In genomic region chr11:118247041-118247440, GRCh38 we compare ENCODE assay signal across 11 cellular contexts. TPM values are rescaled to one million over a fixed set of nuclear protein-coding genes. Genes with fewer than 3 reads are reported as not detected.
A peak's percentile ranks its signal among the peaks of the same experiment; 100 is the strongest.
DNase-seq lines count a peak whose midpoint lies in the region; ATAC-seq, FAIRE-seq and TF ChIP-seq lines count a peak whose summit lies in the region.
"Had no signal": no experiment of that assay in that cellular context is flagged by ENCODE, and none has a peak within 500 bp of the region (broad histone marks: within the 10 kb centered on the region; RNA-seq: fewer than 3 reads in every experiment).

No MANE protein-coding gene starts in this region.

- intact Hi-C loops in CD4-positive, alpha-beta memory T cell (cut with micrococcal nuclease) = no loop called here

- no peak overlapping the region for H2BK5ac ChIP-seq in mesenchymal stem cell (ENCODE audit: low read depth, low read length, poor library complexity, severe bottlenecking)

- no peak for TF ChIP-seq CTCF in neutrophil (IDR thresholded peaks at IDR 0.05)

- CTCF ChIA-PET in CD4-positive, alpha-beta memory T cell (lab: Charles Lee; ENCODE audit: partially characterized antibody) = interaction anchor here (0.9 to 4.2 kb wide), 11 partner anchors 9 to 67 kb away, joined by 3 to 36 read pairs (median 5); partner anchors contain the start of gene JAML

- 60% methylated on average over 1 of the region's 1 CpG for WGBS in mesenchymal stem cell

- H3K4me1 Mint-ChIP-seq in CD4-positive, alpha-beta memory T cell = peaks cover 53 to 88% (median 72%) of the 10 kb centered on the region in 4 donors

- ATAC-seq in GM18870 (IDR thresholded peaks at IDR 0.05; ENCODE audit: unreplicated experiment) = no peak
- ATAC-seq: Right ventricle myocardium inferior had no signal

- H3K4me3 ChIP-seq in CD4-positive, alpha-beta memory T cell (ENCODE audit: low read length in 2 of 2) = no peak overlapping the region
- H3K4me3 ChIP-seq in MG63 = no peak overlapping the region
- H3K4me3 ChIP-seq in effector memory CD4-positive, alpha-beta T cell (ENCODE audit: insufficient read depth, low read depth, low read length, poor library complexity, severe bottlenecking) = no peak overlapping the region
- H3K4me3 ChIP-seq in neutrophil (ENCODE audit: low read depth in 1 of 2, low read length in 1 of 2) = peak overlapping the region in 1 of 2 experiments; percentile 26
- no peak overlapping the region for H3K4me3 ChIP-seq in mesenchymal stem cell (ENCODE audit: insufficient read depth in 1 of 2, low read depth in 1 of 2, low read length in 2 of 2)

- H2BK12ac ChIP-seq in mesenchymal stem cell (ENCODE audit: low read length in 2 of 2) = no peak overlapping the region

- TF ChIP-seq POLR2A in GM12892 (IDR thresholded peaks at IDR 0.05; ENCODE audit: low read depth, low read length) = no peak

- POLR2A ChIA-PET in CD4-positive, alpha-beta memory T cell (lab: Charles Lee; ENCODE audit: partially characterized antibody) = interaction anchor here (0.8 to 9.4 kb wide), 9 partner anchors 22 to 59 kb away, joined by 3 to 142 read pairs (median 5); partner anchors contain the start of genes CD3E and JAML

- H3K9me3 Mint-ChIP-seq in CD4-positive, alpha-beta memory T cell = no peaks in the 10 kb centered on the region

- no peak overlapping the region for H2AK5ac ChIP-seq in mesenchymal stem cell (ENCODE audit: low read length, severe bottlenecking)

- no peak overlapping the region for H2AFZ ChIP-seq in mesenchymal stem cell (ENCODE audit: low read depth, low read length)

- H3K36me3 Mint-ChIP-seq in CD4-positive, alpha-beta memory T cell = peaks cover 8 to 22% of the 10 kb centered on the region in 2 donors

- H3K27me3 ChIP-seq in CD4-positive, alpha-beta memory T cell (ENCODE audit: insufficient read depth, low read length) = no peaks in the 10 kb centered on the region
- no peaks in the 10 kb centered on the region for H3K27me3 ChIP-seq in MG63
- no peaks in the 10 kb centered on the region for H3K27me3 ChIP-seq in effector memory CD4-positive, alpha-beta T cell (replicated peaks; ENCODE audit: control insufficient read depth, insufficient read depth, low read length, poor library complexity, severe bottlenecking)
- no peaks in the 10 kb centered on the region for H3K27me3 ChIP-seq in neutrophil
- peaks cover 25 to 29% of the 10 kb centered on the region in 2 experiments for H3K27me3 ChIP-seq in mesenchymal stem cell (ENCODE audit: control insufficient read depth in 1 of 2, insufficient read depth in 1 of 2, low read length in 2 of 2)

- no peaks in the 10 kb centered on the region for H3K27me3 Mint-ChIP-seq in CD4-positive, alpha-beta memory T cell

- no peak overlapping the region for H3K9ac ChIP-seq in mesenchymal stem cell (ENCODE audit: low read length)

- H3K14ac ChIP-seq in mesenchymal stem cell (ENCODE audit: low read length in 2 of 2) = no peak overlapping the region

- H3K4me1 ChIP-seq in CD4-positive, alpha-beta memory T cell (ENCODE audit: insufficient read depth, low read length) = peaks cover 70% of the 10 kb centered on the region
- peaks cover 28% of the 10 kb centered on the region for H3K4me1 ChIP-seq in effector memory CD4-positive, alpha-beta T cell (ENCODE audit: control insufficient read depth, insufficient read depth, low read length, poor library complexity, severe bottlenecking)
- H3K4me1 ChIP-seq in neutrophil (ENCODE audit: control insufficient read depth in 1 of 2, insufficient read depth in 1 of 2, low read depth in 1 of 2, low read length in 1 of 2) (peaks cover 86 to 89% of the 10 kb centered on the region in 2 experiments), mesenchymal stem cell (ENCODE audit: control insufficient read depth, insufficient read depth, low read depth, low read length) (no peaks in the 10 kb centered on the region)

- H3K9me3 ChIP-seq in CD4-positive, alpha-beta memory T cell (ENCODE audit: control insufficient read depth in 1 of 2, low read length in 2 of 2) = no peaks in the 10 kb centered on the region
- H3K9me3 ChIP-seq in MG63 (no peaks in the 10 kb centered on the region), neutrophil (no peaks in the 10 kb centered on the region), mesenchymal stem cell (ENCODE audit: control insufficient read depth, low read length) (no peaks in the 10 kb centered on the region)
- no peaks in the 10 kb centered on the region for H3K9me3 ChIP-seq in effector memory CD4-positive, alpha-beta T cell (ENCODE audit: control insufficient read depth, low read length)

- peak overlapping the region; percentile 77 to 94 (median 87) for H3K27ac Mint-ChIP-seq in CD4-positive, alpha-beta memory T cell

- H3K4ac ChIP-seq in mesenchymal stem cell (ENCODE audit: low read depth in 1 of 2, low read length in 2 of 2) = no peak overlapping the region

- no peak for FAIRE-seq in GM12892 (lab: Jason Lieb, UNC)

- no peak overlapping the region for H3K27ac ChIP-seq in CD4-positive, alpha-beta memory T cell (ENCODE audit: low read depth, low read length)
- peak overlapping the region; percentile 30 for H3K27ac ChIP-seq in effector memory CD4-positive, alpha-beta T cell (ENCODE audit: insufficient read depth, low read length, poor library complexity, severe bottlenecking)
- peak overlapping the region; percentile 91 for H3K27ac ChIP-seq in neutrophil
- no peak overlapping the region for H3K27ac ChIP-seq in mesenchymal stem cell (ENCODE audit: low read length, poor library complexity, severe bottlenecking)

- H3K79me1 ChIP-seq in mesenchymal stem cell (replicated peaks; ENCODE audit: low read length, poor library complexity, severe bottlenecking) = no peaks in the 10 kb centered on the region

- no peak overlapping the region for H3K23ac ChIP-seq in mesenchymal stem cell (ENCODE audit: low read length in 2 of 2)

- no peak overlapping the region for H2BK120ac ChIP-seq in mesenchymal stem cell (ENCODE audit: low read depth, low read length)

- H2BK15ac ChIP-seq in mesenchymal stem cell (ENCODE audit: low read depth, poor library complexity, severe bottlenecking) = no peak overlapping the region

- DNase-seq in CD4-positive, alpha-beta memory T cell = no peak
- DNase-seq in MG63 = peak; percentile 31
- no peak for DNase-seq in effector memory CD4-positive, alpha-beta T cell
- DNase-seq in mesenchymal stem cell = no peak
- no peak for DNase-seq in GM12892 (ENCODE audit: insufficient read length)
- DNase-seq: GDM1, NCI-H1417, NCI-H526 treated with DMSO at 0.1 percent for 48 hours had no signal

- peak overlapping the region in 4 of 8 donors; percentile 6 to 45 (median 22) for H3K4me3 Mint-ChIP-seq in CD4-positive, alpha-beta memory T cell

- H3K36me3 ChIP-seq in CD4-positive, alpha-beta memory T cell (ENCODE audit: insufficient read depth, low read length) = no peaks in the 10 kb centered on the region
- H3K36me3 ChIP-seq in MG63 (no peaks in the 10 kb centered on the region), neutrophil (no peaks in the 10 kb centered on the region), mesenchymal stem cell (ENCODE audit: control insufficient read depth in 1 of 2, insufficient read depth in 2 of 2, low read depth in 1 of 2, low read length in 2 of 2) (no peaks in the 10 kb centered on the region)
- no peaks in the 10 kb centered on the region for H3K36me3 ChIP-seq in effector memory CD4-positive, alpha-beta T cell (ENCODE audit: control insufficient read depth, insufficient read depth, low read length)

- H3K18ac ChIP-seq in mesenchymal stem cell (ENCODE audit: low read depth in 1 of 2, low read length in 2 of 2) = no peak overlapping the region

- no peak overlapping the region for H4K91ac ChIP-seq in mesenchymal stem cell (ENCODE audit: low read length)

- H4K8ac ChIP-seq in mesenchymal stem cell (ENCODE audit: low read length) = no peak overlapping the region

- no peak overlapping the region for H3K4me2 ChIP-seq in mesenchymal stem cell (ENCODE audit: low read length, poor library complexity, severe bottlenecking)

RNA-seq across cellular contexts. Expression of gene MPZL3, which starts 5.1 kb away (rescaled TPM):
- 10 to 100 TPM; 29.9 to 32.0 TPM for total RNA-seq in CD4-positive, alpha-beta memory T cell
- 10 to 100 TPM; 12.3 to 12.6 TPM for polyA plus RNA-seq in CD4-positive, alpha-beta memory T cell
- 1.3 and 1.6 TPM in 2 replicates for total RNA-seq in MG63 (2014; rRNA removed; shearing (Covaris generic); ENCODE audit: low replicate concordance)
- 0.15 TPM for polyA plus RNA-seq in mesenchymal stem cell (2013, experiment 1 of 2)
- polyA plus RNA-seq in mesenchymal stem cell (2013, experiment 2 of 2) = 0.11 TPM
- polyA plus RNA-seq in GM12892 (2012; ENCODE audit: missing spikeins) = 2.1 TPM

RNA-seq across cellular contexts. Expression of gene MPZL2, which starts 17.1 kb away (rescaled TPM):
- total RNA-seq in CD4-positive, alpha-beta memory T cell = 1 to 10 TPM; 2.9 to 3.7 TPM
- 1 to 10 TPM in 1 of 2 donors, under 1 TPM in 1; 0.64 to 4.2 TPM for polyA plus RNA-seq in CD4-positive, alpha-beta memory T cell
- total RNA-seq in MG63 (2014; rRNA removed; shearing (Covaris generic); ENCODE audit: low replicate concordance) = not detected in 2 replicates
- polyA plus RNA-seq in mesenchymal stem cell (2013, experiment 1 of 2) = not detected
- 0.03 TPM for polyA plus RNA-seq in mesenchymal stem cell (2013, experiment 2 of 2)
- not detected for polyA plus RNA-seq in GM12892 (2012; ENCODE audit: missing spikeins)

RNA-seq across cellular contexts. Expression of gene JAML, which starts 22.2 kb away (rescaled TPM):
- total RNA-seq in CD4-positive, alpha-beta memory T cell = 100 to 1,000 TPM; 115 to 116 TPM
- polyA plus RNA-seq in CD4-positive, alpha-beta memory T cell = 100 to 1,000 TPM; 169 to 194 TPM
- total RNA-seq in MG63 (2014; rRNA removed; shearing (Covaris generic); ENCODE audit: low replicate concordance) = not detected in 2 replicates
- not detected for polyA plus RNA-seq in mesenchymal stem cell (2013, experiment 1 of 2)
- not detected for polyA plus RNA-seq in mesenchymal stem cell (2013, experiment 2 of 2)
- 1.3 TPM for polyA plus RNA-seq in GM12892 (2012; ENCODE audit: missing spikeins)

RNA-seq across cellular contexts. Expression of gene CD3E, which starts 57.5 kb away (rescaled TPM):
- 100 to 1,000 TPM; 581 to 618 TPM for total RNA-seq in CD4-positive, alpha-beta memory T cell
- 100 to 1,000 TPM; 627 to 999 TPM for polyA plus RNA-seq in CD4-positive, alpha-beta memory T cell
- total RNA-seq in MG63 (2014; rRNA removed; shearing (Covaris generic); ENCODE audit: low replicate concordance) = not detected in 2 replicates
- not detected for polyA plus RNA-seq in mesenchymal stem cell (2013, experiment 1 of 2)
- not detected for polyA plus RNA-seq in mesenchymal stem cell (2013, experiment 2 of 2)
- polyA plus RNA-seq in GM12892 (2012; ENCODE audit: missing spikeins) = 0.25 TPM

Comparison
In these comparisons a context has a peak if more than half of its experiments do, and no peak if none do; other contexts are left out.
1. H3K27ac ChIP-seq: peak in effector memory CD4-positive, alpha-beta T cell (single experiment) and neutrophil (single experiment); none in CD4-positive, alpha-beta memory T cell (single experiment) and mesenchymal stem cell (single experiment).
2. RNA of gene MPZL3, which starts 5.1 kb away (total RNA-seq): 29.9 to 32.0 TPM in CD4-positive, alpha-beta memory T cell; 1.3 to 1.6 TPM in MG63; every median in the first group is over 10 times any median in the second.
3. RNA of gene JAML, which starts 22.2 kb away (total RNA-seq): 115 to 116 TPM in CD4-positive, alpha-beta memory T cell; not detected in MG63; every median in the first group is over 100 times any median in the second.